Comparison of ENCODE assay signal across 22 cellular contexts in genomic region chr5:144292029-144292428, GRCh38.
"Had no signal": no experiment of that assay in that cellular context is flagged by ENCODE, and none has a peak within 500 bp of the region (broad histone marks: within the 10 kb centered on the region; RNA-seq: fewer than 3 reads in every experiment).

No MANE protein-coding gene starts in this region.

- H3K27me3 ChIP-seq: SJSA1 had no signal

- DNase-seq: IMR-90, KG1, MG63, NCI-H1092, NCI-H1105 treated with DMSO at 0.1 percent for 48 hours, NCI-H1417 treated with DMSO at 0.1 percent for 48 hours, NCI-H146, NCI-H1694 treated with DMSO at 0.1 percent for 48 hours, NCI-H1930, NCI-H2081, NCI-H2107, NCI-H2171 treated with DMSO at 0.1 percent for 48 hours, NCI-H345, NCI-H524, NCI-H526 treated with DMSO at 0.1 percent for 48 hours, NCI-H774, Right ventricle myocardium superior, RPMI8226, SIG-M5 had no signal

- H3K36me3 ChIP-seq: MG63, SJSA1 had no signal

- H3K9me3 ChIP-seq: MG63, SJSA1 had no signal

- H3K27ac ChIP-seq: SJSA1, SK-N-MC had no signal

- ATAC-seq: HepG2 had no signal

- H3K4me1 ChIP-seq: SJSA1 had no signal

- H3K4me3 ChIP-seq: MG63, SJSA1, SK-N-MC had no signal
